ENCODE assay signal across 17 cellular contexts in the genomic region with DNA sequence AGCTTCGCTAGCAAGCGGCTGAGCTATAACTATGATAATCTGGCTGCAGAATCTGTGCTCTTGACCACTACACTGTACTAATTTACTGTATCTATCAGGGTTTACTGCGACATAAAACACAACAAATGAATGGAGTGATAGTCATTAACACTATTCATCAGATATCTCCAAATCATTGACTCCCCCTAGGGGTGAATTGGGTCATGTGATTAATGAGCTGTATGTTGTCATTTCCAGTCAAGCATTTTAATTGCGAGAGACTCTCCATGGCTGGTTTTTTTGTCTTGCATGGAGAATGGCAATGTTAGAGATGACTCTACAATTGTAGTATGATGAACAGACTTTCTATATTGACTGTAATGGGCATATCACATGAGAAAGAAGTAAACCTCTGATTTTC. TPM values are rescaled to one million over a fixed set of nuclear protein-coding genes. Genes with fewer than 3 reads are reported as not detected.
DNase-seq lines count a peak whose midpoint lies in the region; ATAC-seq and TF ChIP-seq lines count a peak whose summit lies in the region.
"Had no signal": no experiment of that assay in that cellular context is flagged by ENCODE, and none has a peak within 500 bp of the region (broad histone marks: within the 10 kb centered on the region; RNA-seq: fewer than 3 reads in every experiment).

No MANE protein-coding gene starts in this region.

- peaks cover 8% of the 10 kb centered on the region for H3K4me1 ChIP-seq in A673 (ENCODE audit: insufficient read depth, low read length, poor library complexity, severe bottlenecking)

- H3K4me3 ChIP-seq in A673 (ENCODE audit: low read depth, low read length, poor library complexity, severe bottlenecking) (no peak overlapping the region), GM06990 (replicated peaks; ENCODE audit: low read depth, low read length) (no peak overlapping the region), epithelial cell of esophagus (ENCODE audit: low read length) (no peak overlapping the region)
- H3K4me3 ChIP-seq: breast epithelium, left ventricle myocardium inferior had no signal

- POLR2A ChIA-PET in A673 (lab: Charles Lee; ENCODE audit: low non-redundant PET), result no interaction called here

- CTCF ChIA-PET in A673 (lab: Charles Lee), result interaction anchor here (0.8 kb wide), 1 partner anchor 98 kb away, joined by 3 read pairs; no protein-coding TSS in a partner anchor

- intact Hi-C loops in A673 (cut with micrococcal nuclease; ENCODE audit: unreplicated experiment) (no loop called here), left cardiac atrium (cut with DNase I) (no loop called here)

- no TSS peak for BruUV-seq in A673 (replicated peaks; lab: Mats Ljungman, UMichigan)

- peak; percentile 36; the same call in 1 of the 2 replicates for TF ChIP-seq CTCF in A673 (conservative IDR thresholded peaks at IDR 0.05; ENCODE audit: low read depth, low read length)
- peak; percentile 23 for TF ChIP-seq CTCF in GM06990 (IDR thresholded peaks at IDR 0.05; ENCODE audit: insufficient read depth, low read length, poor library complexity, severe bottlenecking)
- TF ChIP-seq CTCF in epithelial cell of esophagus (IDR thresholded peaks at IDR 0.05; ENCODE audit: insufficient read depth, low read depth, low read length, missing control alignments), result no peak

- H3K9me3 ChIP-seq in A673 (ENCODE audit: low read depth, low read length, poor library complexity, severe bottlenecking), result no peaks in the 10 kb centered on the region
- H3K9me3 ChIP-seq: breast epithelium, left ventricle myocardium inferior had no signal

- H3K27ac ChIP-seq in A673 (ENCODE audit: low read depth, low read length, poor library complexity, severe bottlenecking), result no peak overlapping the region
- H3K27ac ChIP-seq: left ventricle myocardium inferior, VCaP had no signal

- H3K27me3 ChIP-seq in A673 (replicated peaks; ENCODE audit: insufficient read depth, low read depth, low read length, poor library complexity) (no peaks in the 10 kb centered on the region), GM06990 (replicated peaks; ENCODE audit: control insufficient read depth, insufficient read depth, low read length) (no peaks in the 10 kb centered on the region; the same call in none of the 2 replicates)
- H3K27me3 ChIP-seq: breast epithelium had no signal

- H3K36me3 ChIP-seq in A673 (ENCODE audit: insufficient read depth, low read length, poor library complexity, severe bottlenecking) (no peaks in the 10 kb centered on the region), GM06990 (ENCODE audit: control insufficient read depth, insufficient read depth, low read length) (no peaks in the 10 kb centered on the region)
- H3K36me3 ChIP-seq: breast epithelium, left ventricle myocardium inferior had no signal

- DNase-seq in A673 (ENCODE audit: low spot score) (peak; percentile 34), GM06990 (ENCODE audit: extremely low read depth, insufficient read length) (no peak), NCI-H69 (lab: John Stamatoyannopoulos, UW) (peak; percentile 16), epithelial cell of esophagus (ENCODE audit: low read depth) (peak; percentile 32), HUDEP-2 (lab: John Stamatoyannopoulos, UW; ENCODE audit: unreplicated experiment in 76 of 76) (no peak), left cardiac atrium (no peak), amygdala (lab: John Stamatoyannopoulos, UW) (no peak)
- DNase-seq: activated CD8-positive, alpha-beta memory T cell treated with anti-CD3 and anti-CD28 coated beads, Interleukin-2, amount 10 ng/mL, durations not matched to agents 7 days and 5 days; activated naive CD4-positive, alpha-beta T cell treated with Interleukin-2 at 50 U/mL for 16 hours; C1 segment of cervical spinal cord; effector CD8-positive, alpha-beta T cell; left ventricle myocardium inferior; natural killer cell; NCI-H526 treated with DMSO at 0.1 percent for 48 hours had no signal

- ATAC-seq in HG02610 (IDR thresholded peaks at IDR 0.05; ENCODE audit: unreplicated experiment) (no peak), left cardiac atrium (no peak)
- ATAC-seq: activated CD8-positive, alpha-beta memory T cell treated with anti-CD3 and anti-CD28 coated beads, Interleukin-2, amount 10 ng/mL, durations not matched to agents 7 days and 5 days; natural killer cell had no signal

RNA-seq across cellular contexts. Expression of a gene that starts 10.5 kb away (rescaled TPM):
- 0.37 and 1.5 TPM in 2 replicates for total RNA-seq in A673 (2021)
- 10 to 100 TPM; 12.5 to 13.2 TPM for total RNA-seq in left cardiac atrium
- total RNA-seq: activated CD8-positive, alpha-beta memory T cell treated with anti-CD3 and anti-CD28 coated beads, Interleukin-2, amount 10 ng/mL, durations not matched to agents 7 days and 5 days; natural killer cell had no signal

RNA-seq across cellular contexts. Expression of a gene that starts 33.5 kb away (rescaled TPM):
- total RNA-seq in A673 (2021), result 0.28 TPM in 1 of 2 replicates, not detected in the other
- total RNA-seq in left cardiac atrium, result 100 to 1,000 TPM; 125 to 194 TPM
- total RNA-seq: activated CD8-positive, alpha-beta memory T cell treated with anti-CD3 and anti-CD28 coated beads, Interleukin-2, amount 10 ng/mL, durations not matched to agents 7 days and 5 days; natural killer cell had no signal

Comparison
In these comparisons a context has a peak if more than half of its experiments do, and no peak if none do; other contexts are left out.
1. DNase-seq: peak in A673 (single experiment), NCI-H69 (single experiment) and epithelial cell of esophagus (single experiment); none in GM06990 (single experiment), HUDEP-2 (0 of 76), left cardiac atrium (single experiment) and amygdala (0 of 56).
2. RNA of a gene that starts 33.5 kb away (total RNA-seq): 125 to 194 TPM in left cardiac atrium; 0.28 TPM in A673; every median in the first group is over 10 times any median in the second.